In genomic region chr19:3557461-3558248, GRCh38 we compare ENCODE assay signal across 8 cellular contexts. TPM values are rescaled to one million over a fixed set of nuclear protein-coding genes. Genes with fewer than 3 reads are reported as not detected.
DNase-seq lines count a peak whose midpoint lies in the region; ATAC-seq and TF ChIP-seq lines count a peak whose summit lies in the region.

Gene MFSD12 (minus strand): TSS chr19:3557586. CDS start chr19:3557403, 183 bp downstream.

- 1 to 2% (median 1%) methylated on average over 26 to 81 of the region's 81 CpGs for WGBS in adrenal gland, 4 donors
- WGBS in prostate gland, result under 1% methylated on average over 79 of the region's 81 CpGs

- H3K4me3 ChIP-seq in adrenal gland (peak within 1 kb of the TSS; percentile 25 to 100 (median 58)), prostate gland (peak within 1 kb of the TSS; percentile 73 to 79)

- peaks cover 14 to 24% of the 10 kb centered on the region in 2 donors for H3K4me1 ChIP-seq in adrenal gland (replicated peaks in 1 of 2)
- no peaks in the 10 kb centered on the region for H3K4me1 ChIP-seq in prostate gland (replicated peaks)

- H3K9me3 ChIP-seq in adrenal gland (replicated peaks in 1 of 3), result no peaks in the 10 kb centered on the region
- no peaks in the 10 kb centered on the region for H3K9me3 ChIP-seq in prostate gland

- H3K27me3 ChIP-seq in adrenal gland, result no peaks in the 10 kb centered on the region
- no peaks in the 10 kb centered on the region for H3K27me3 ChIP-seq in prostate gland (replicated peaks; ENCODE audit: insufficient read depth)

- H3K27ac ChIP-seq in adrenal gland (peak within 1 kb of the TSS in 4 of 5 donors; percentile 59 to 89 (median 74)), prostate gland (peak within 1 kb of the TSS; percentile 61 to 77)

- peak; percentile 100 for DNase-seq in GM13977 (ENCODE audit: low spot score)
- peak; percentile 53 for DNase-seq in NCI-H1436 treated with DMSO at 0.1 percent for 48 hours (lab: John Stamatoyannopoulos, UW)
- DNase-seq in T-helper 1 cell, result peak; percentile 85 to 93 (median 90)
- peak; percentile 93 to 97 (median 95) for DNase-seq in adrenal gland
- peak; percentile 96 for DNase-seq in left cardiac atrium
- peak; percentile 94 for DNase-seq in prostate gland (ENCODE audit: low spot score)
- peak; percentile 96 for DNase-seq in ureter (ENCODE audit: low spot score)

- TF ChIP-seq POLR2A in adrenal gland (IDR thresholded peaks at IDR 0.05), result peak; percentile 80 to 84
- TF ChIP-seq POLR2A in prostate gland (IDR thresholded peaks at IDR 0.05), result peak; percentile 80

- TF ChIP-seq CTCF in GM13977 (IDR thresholded peaks at IDR 0.05; ENCODE audit: extremely low read depth, insufficient read depth, missing control alignments) (no peak), adrenal gland (IDR thresholded peaks at IDR 0.05) (no peak), prostate gland (IDR thresholded peaks at IDR 0.05) (peak in 2 of 4 experiments; percentile 2)

- ATAC-seq in HG02852 (IDR thresholded peaks at IDR 0.05; ENCODE audit: unreplicated experiment), result peak; percentile 81
- peak; percentile 98 to 99 for ATAC-seq in left cardiac atrium

- H3K36me3 ChIP-seq in adrenal gland (replicated peaks in 1 of 2) (no peaks in the 10 kb centered on the region), prostate gland (no peaks in the 10 kb centered on the region)

- in situ Hi-C loops in GM13977 (cut with MboI; ENCODE audit: low pct_unique_long_range_greater_than_20kb, low sequenced_read_pairs, unreplicated experiment), result no loop called here

- intact Hi-C loops in adrenal gland (cut with DNase I) (no loop called here), left cardiac atrium (cut with DNase I) (loop anchor here in 1 of 2 donors (5.0 kb wide), 1 partner anchor 60 kb away; no protein-coding TSS in a partner anchor), prostate gland (cut with DNase I) (loop anchor here (2.0 kb wide), 1 partner anchor 15 kb away; the partner anchor contains the start of gene HMG20B)

RNA-seq across cellular contexts. Expression of gene MFSD12, which starts in this region (rescaled TPM):
- total RNA-seq in adrenal gland (100 to 1,000 TPM in 2 of 8 donors, 10 to 100 TPM in 6; 48.0 to 123 (median 66.9) TPM), left cardiac atrium (10 to 100 TPM; 29.8 to 40.4 TPM), prostate gland (10 to 100 TPM; 60.5 to 86.1 TPM), ureter (82.8 TPM)
- polyA plus RNA-seq in adrenal gland, result 10 to 100 TPM; 18.5 to 89.3 (median 48.5) TPM

Comparison
In these comparisons a context has a peak if more than half of its experiments do, and no peak if none do; other contexts are left out.
1. Peak in every context shown above with its lines: DNase-seq, ATAC-seq, H3K4me3 ChIP-seq and H3K27ac ChIP-seq.